Comparison of ENCODE assay signal across 7 cellular contexts in genomic region chr21:5104562-5104928, GRCh38.
A peak's percentile ranks its signal among the peaks of the same experiment; 100 is the strongest.
DNase-seq lines count a peak whose midpoint lies in the region; ATAC-seq and TF ChIP-seq lines count a peak whose summit lies in the region.
"Not testable (repeated sequence)": the region's sequence is repeated elsewhere in the genome, so short reads cannot be mapped to it uniquely, and the experiment has no call there.

No MANE protein-coding gene starts in this region.

- H3K9me2 ChIP-seq in MM.1S (replicated peaks; ENCODE audit: insufficient read depth, low read length): not testable (repeated sequence)

- H3K27me3 Mint-ChIP-seq in CD4-positive, CD25-positive, alpha-beta regulatory T cell; T-helper 2 cell treated with Interferon-gamma antibody and Interleukin-4, amounts not matched to agents 5 μg/mL and 100 μg/mL, for 36 hours (ENCODE audit: low read depth); activated naive CD4-positive, alpha-beta T cell treated with anti-CD3 and anti-CD28 coated beads for 36 hours (ENCODE audit: low read depth); effector memory CD8-positive, alpha-beta T cell; naive thymus-derived CD4-positive, alpha-beta T cell: not testable (repeated sequence)

- H3K4me1 ChIP-seq in CD4-positive, CD25-positive, alpha-beta regulatory T cell (ENCODE audit: control insufficient read depth, insufficient read depth, low read length, poor library complexity, severe bottlenecking); MM.1S (ENCODE audit: low read length); naive thymus-derived CD4-positive, alpha-beta T cell (ENCODE audit: control insufficient read depth in 2 of 2, insufficient read depth in 2 of 2, low read length in 2 of 2); sigmoid colon: not testable (repeated sequence)

- TF ChIP-seq CTCF in MM.1S (IDR thresholded peaks at IDR 0.05; ENCODE audit: low read length); sigmoid colon (IDR thresholded peaks at IDR 0.05): not testable (repeated sequence)

- H4K20me1 ChIP-seq in MM.1S (ENCODE audit: insufficient read depth, low read length): not testable (repeated sequence)

- H3K9me3 Mint-ChIP-seq in CD4-positive, CD25-positive, alpha-beta regulatory T cell; T-helper 2 cell treated with Interferon-gamma antibody and Interleukin-4, amounts not matched to agents 5 μg/mL and 100 μg/mL, for 36 hours; activated naive CD4-positive, alpha-beta T cell treated with anti-CD3 and anti-CD28 coated beads for 36 hours; effector memory CD8-positive, alpha-beta T cell; naive thymus-derived CD4-positive, alpha-beta T cell: not testable (repeated sequence)

- TF ChIP-seq EP300 in sigmoid colon (IDR thresholded peaks at IDR 0.05): not testable (repeated sequence)

- H3K79me2 ChIP-seq in MM.1S (ENCODE audit: low read length): not testable (repeated sequence)

- peak overlapping the region; percentile 70 for H3K27ac ChIP-seq in CD4-positive, CD25-positive, alpha-beta regulatory T cell (ENCODE audit: insufficient read depth, low read length, poor library complexity, severe bottlenecking)
- H3K27ac ChIP-seq in MM.1S (ENCODE audit: low read length): peak overlapping the region; percentile 37; the same call in 1 of the 2 replicates
- peak overlapping the region; percentile 51 for H3K27ac ChIP-seq in naive thymus-derived CD4-positive, alpha-beta T cell (ENCODE audit: low read depth, low read length)
- H3K27ac ChIP-seq in sigmoid colon: not testable (repeated sequence)

- not testable (repeated sequence) for H3K9me3 ChIP-seq in CD4-positive, CD25-positive, alpha-beta regulatory T cell (ENCODE audit: control insufficient read depth in 2 of 2, low read length in 2 of 2); MM.1S (replicated peaks; ENCODE audit: insufficient read depth, low read length); naive thymus-derived CD4-positive, alpha-beta T cell (ENCODE audit: control insufficient read depth in 2 of 3, low read length in 3 of 3); sigmoid colon

- H3K4me3 ChIP-seq in CD4-positive, CD25-positive, alpha-beta regulatory T cell (ENCODE audit: low read depth, low read length); MM.1S (ENCODE audit: low read length); naive thymus-derived CD4-positive, alpha-beta T cell (ENCODE audit: low read length); sigmoid colon: not testable (repeated sequence)

- not testable (repeated sequence) for H3F3A ChIP-seq in MM.1S (ENCODE audit: insufficient read depth, low read length)

- H3K4me2 ChIP-seq in MM.1S (ENCODE audit: low read depth, low read length): not testable (repeated sequence)

- H3K4me3 Mint-ChIP-seq in CD4-positive, CD25-positive, alpha-beta regulatory T cell: peak overlapping the region in 2 of 4 donors; percentile 62 to 86
- H3K4me3 Mint-ChIP-seq in T-helper 2 cell treated with Interferon-gamma antibody and Interleukin-4, amounts not matched to agents 5 μg/mL and 100 μg/mL, for 36 hours: peak overlapping the region; percentile 78
- H3K4me3 Mint-ChIP-seq in activated naive CD4-positive, alpha-beta T cell treated with anti-CD3 and anti-CD28 coated beads for 36 hours: not testable (repeated sequence)
- H3K4me3 Mint-ChIP-seq in effector memory CD8-positive, alpha-beta T cell: peak overlapping the region; percentile 61 to 76
- peak overlapping the region in 5 of 10 donors; percentile 74 to 91 (median 84) for H3K4me3 Mint-ChIP-seq in naive thymus-derived CD4-positive, alpha-beta T cell

- H3K27ac Mint-ChIP-seq in CD4-positive, CD25-positive, alpha-beta regulatory T cell: peak overlapping the region in 1 of 3 donors; percentile 92
- not testable (repeated sequence) for H3K27ac Mint-ChIP-seq in T-helper 2 cell treated with Interferon-gamma antibody and Interleukin-4, amounts not matched to agents 5 μg/mL and 100 μg/mL, for 36 hours
- peak overlapping the region; percentile 50 for H3K27ac Mint-ChIP-seq in activated naive CD4-positive, alpha-beta T cell treated with anti-CD3 and anti-CD28 coated beads for 36 hours
- peak overlapping the region in 1 of 2 donors; percentile 71 for H3K27ac Mint-ChIP-seq in effector memory CD8-positive, alpha-beta T cell
- H3K27ac Mint-ChIP-seq in naive thymus-derived CD4-positive, alpha-beta T cell: peak overlapping the region in 5 of 9 donors; percentile 86 to 99 (median 94)

- H3K36me3 ChIP-seq in CD4-positive, CD25-positive, alpha-beta regulatory T cell (ENCODE audit: control insufficient read depth, insufficient read depth, low read length); MM.1S (replicated peaks; ENCODE audit: insufficient read depth, low read length); naive thymus-derived CD4-positive, alpha-beta T cell (ENCODE audit: control insufficient read depth in 2 of 3, insufficient read depth in 3 of 3, low read length in 3 of 3); sigmoid colon: not testable (repeated sequence)

- not testable (repeated sequence) for H3K36me3 Mint-ChIP-seq in CD4-positive, CD25-positive, alpha-beta regulatory T cell; T-helper 2 cell treated with Interferon-gamma antibody and Interleukin-4, amounts not matched to agents 5 μg/mL and 100 μg/mL, for 36 hours (ENCODE audit: low read depth); activated naive CD4-positive, alpha-beta T cell treated with anti-CD3 and anti-CD28 coated beads for 36 hours (ENCODE audit: low read depth); effector memory CD8-positive, alpha-beta T cell (ENCODE audit: insufficient read depth); naive thymus-derived CD4-positive, alpha-beta T cell

- WGBS in sigmoid colon, 2 donors: 55 to 78% methylated on average over 6 of the region's 11 CpGs

- TF ChIP-seq POLR2A in sigmoid colon (IDR thresholded peaks at IDR 0.05): not testable (repeated sequence)

- H3K4me1 Mint-ChIP-seq in CD4-positive, CD25-positive, alpha-beta regulatory T cell; T-helper 2 cell treated with Interferon-gamma antibody and Interleukin-4, amounts not matched to agents 5 μg/mL and 100 μg/mL, for 36 hours (ENCODE audit: low read depth); activated naive CD4-positive, alpha-beta T cell treated with anti-CD3 and anti-CD28 coated beads for 36 hours (ENCODE audit: low read depth); effector memory CD8-positive, alpha-beta T cell (ENCODE audit: low read depth in 2 of 2): not testable (repeated sequence)
- peaks cover 0 to 21% (median 9%) of the 10 kb centered on the region in 7 donors for H3K4me1 Mint-ChIP-seq in naive thymus-derived CD4-positive, alpha-beta T cell

- not testable (repeated sequence) for ATAC-seq in CD4-positive, CD25-positive, alpha-beta regulatory T cell (ENCODE audit: low read depth in 2 of 2); effector memory CD8-positive, alpha-beta T cell (replicated peaks); naive thymus-derived CD4-positive, alpha-beta T cell

- DNase-seq in CD4-positive, CD25-positive, alpha-beta regulatory T cell; MM.1S; T-helper 2 cell treated with Interferon-gamma antibody and Interleukin-4, amounts not matched to agents 5 μg/mL and 100 μg/mL, for 36 hours (ENCODE audit: low spot score); activated naive CD4-positive, alpha-beta T cell treated with anti-CD3 and anti-CD28 coated beads for 36 hours; effector memory CD8-positive, alpha-beta T cell; naive thymus-derived CD4-positive, alpha-beta T cell: not testable (repeated sequence)
- peak; percentile 14 for DNase-seq in sigmoid colon

- CTCF ChIA-PET in activated naive CD4-positive, alpha-beta T cell treated with anti-CD3 and anti-CD28 coated beads for 36 hours (lab: Charles Lee); naive thymus-derived CD4-positive, alpha-beta T cell (lab: Charles Lee): not testable (repeated sequence)

- POLR2A ChIA-PET in naive thymus-derived CD4-positive, alpha-beta T cell (lab: Charles Lee): not testable (repeated sequence)

- not testable (repeated sequence) for H3K9ac ChIP-seq in MM.1S (ENCODE audit: low read length)

- intact Hi-C loops in activated naive CD4-positive, alpha-beta T cell treated with anti-CD3 and anti-CD28 coated beads for 36 hours (cut with micrococcal nuclease); naive thymus-derived CD4-positive, alpha-beta T cell (cut with micrococcal nuclease); sigmoid colon (cut with DNase I): not testable (repeated sequence)

- H3K27me3 ChIP-seq in CD4-positive, CD25-positive, alpha-beta regulatory T cell (ENCODE audit: control insufficient read depth, insufficient read depth, low read length); MM.1S (replicated peaks; ENCODE audit: insufficient read depth, low read length); naive thymus-derived CD4-positive, alpha-beta T cell (ENCODE audit: control insufficient read depth in 2 of 2, insufficient read depth in 2 of 2, low read length in 2 of 2); sigmoid colon: not testable (repeated sequence)

- H2AFZ ChIP-seq in MM.1S (ENCODE audit: low read length): not testable (repeated sequence)
